ENCODE assay signal across 22 cellular contexts in genomic region chr3:59418836-59419235, GRCh38.
"Had no signal": no experiment of that assay in that cellular context is flagged by ENCODE, and none has a peak within 500 bp of the region (broad histone marks: within the 10 kb centered on the region; RNA-seq: fewer than 3 reads in every experiment).

No MANE protein-coding gene starts in this region.

- ATAC-seq: activated CD4-positive, CD25-positive, alpha-beta regulatory T cell treated with anti-CD3 and anti-CD28 coated beads, Interleukin-2, amount 50 U/mL, for 24 hours; esophagus mucosa; foreskin keratinocyte; pancreas had no signal

- H3K36me3 ChIP-seq: cardiac muscle cell, pancreas, spleen, thoracic aorta, WERI-Rb-1 had no signal

- DNase-seq: activated CD4-positive, alpha-beta T cell treated with anti-CD3 and anti-CD28 coated beads for 48 hours; activated CD4-positive, alpha-beta T cell treated with anti-CD3 and anti-CD28 coated beads, Interleukin-2, amount 50 U/mL, for 48 hours; activated CD8-positive, alpha-beta memory T cell treated with anti-CD3 and anti-CD28 coated beads for 24 hours; activated effector memory CD4-positive, alpha-beta T cell treated with Interleukin-2 at 50 U/mL for 16 hours; activated naive CD4-positive, alpha-beta T cell treated with Interleukin-2 at 50 U/mL for 16 hours; aorta; endodermal cell; foreskin keratinocyte; mammary epithelial cell; nephron progenitor cell; pancreas; right cardiac atrium; spleen; stimulated activated naive CD4-positive, alpha-beta T cell; SW 1271; T1000; trophoblast cell; WERI-Rb-1 had no signal

- H3K27ac ChIP-seq: cardiac muscle cell, foreskin keratinocyte, pancreas, spleen, thoracic aorta, WERI-Rb-1 had no signal

- H3K9me3 ChIP-seq: pancreas, spleen, thoracic aorta had no signal

- H3K4me3 ChIP-seq: cardiac muscle cell, pancreas, spleen, thoracic aorta had no signal

- H3K4me1 ChIP-seq: foreskin keratinocyte, pancreas, spleen had no signal

- H3K27me3 ChIP-seq: cardiac muscle cell, foreskin keratinocyte, pancreas, spleen had no signal
